ENCODE assay signal across 9 cellular contexts in the genomic region with DNA sequence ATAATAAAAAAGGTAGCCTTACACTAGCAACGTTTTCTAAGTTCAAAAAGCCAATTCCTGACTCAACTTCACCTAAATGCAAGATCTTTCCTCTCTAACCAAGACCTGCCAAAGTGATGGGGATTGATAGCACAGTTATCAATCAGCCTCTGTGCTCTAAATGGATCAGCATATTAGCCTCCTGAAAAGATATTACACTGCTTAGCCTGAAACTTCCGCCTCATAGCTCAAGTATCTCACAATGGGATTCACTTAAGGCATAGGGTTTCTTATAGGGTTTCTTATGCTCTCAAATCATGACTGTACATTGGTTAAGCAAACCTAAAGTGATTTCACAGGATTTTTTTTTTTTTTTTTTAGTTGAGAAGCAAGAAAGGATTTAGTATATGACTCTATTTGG. TPM values are rescaled to one million over a fixed set of nuclear protein-coding genes. Genes with fewer than 3 reads are reported as not detected.
DNase-seq lines count a peak whose midpoint lies in the region; ATAC-seq and TF ChIP-seq lines count a peak whose summit lies in the region.
"Had no signal": no experiment of that assay in that cellular context is flagged by ENCODE, and none has a peak within 500 bp of the region (broad histone marks: within the 10 kb centered on the region; RNA-seq: fewer than 3 reads in every experiment).

No MANE protein-coding gene starts in this region.

- ATAC-seq in CD4-positive, alpha-beta T cell (ENCODE audit: poor library complexity): no peak
- no peak for ATAC-seq in activated naive CD8-positive, alpha-beta T cell treated with anti-CD3 and anti-CD28 coated beads, Interleukin-2, amount 50 U/mL, for 24 hours
- peak; percentile 48 to 67 for ATAC-seq in natural killer cell treated with Interleukin-12 subunit alpha and Interleukin-12 subunit beta and Interleukin-15 and Interleukin-18, amount 100 ng/mL, for 72 hours
- no peak for ATAC-seq in sciatic nerve

- peaks cover 66% of the 10 kb centered on the region for H3K4me1 Mint-ChIP-seq in CD4-positive, alpha-beta T cell (ENCODE audit: low read depth)
- peaks cover 52% of the 10 kb centered on the region for H3K4me1 Mint-ChIP-seq in activated naive CD8-positive, alpha-beta T cell treated with anti-CD3 and anti-CD28 coated beads, Interleukin-2, amount 50 U/mL, for 24 hours
- H3K4me1 Mint-ChIP-seq in natural killer cell treated with Interleukin-12 subunit alpha and Interleukin-12 subunit beta and Interleukin-15 and Interleukin-18, amount 100 ng/mL, for 72 hours (ENCODE audit: low read depth in 2 of 2): peaks cover 27 to 50% of the 10 kb centered on the region in 2 donors

- no peak for TF ChIP-seq CTCF in CD4-positive, alpha-beta T cell (IDR thresholded peaks at IDR 0.05)
- no peak for TF ChIP-seq CTCF in HFF-Myc (IDR thresholded peaks at IDR 0.05; ENCODE audit: low read depth, low read length, missing control alignments)

- DNase-seq in CD4-positive, alpha-beta T cell: no peak
- DNase-seq in HFF-Myc (ENCODE audit: extremely low read depth, low read depth): no peak
- DNase-seq in activated naive CD8-positive, alpha-beta T cell treated with anti-CD3 and anti-CD28 coated beads, Interleukin-2, amount 50 U/mL, for 24 hours: no peak
- no peak for DNase-seq in natural killer cell treated with Interleukin-12 subunit alpha and Interleukin-12 subunit beta and Interleukin-15 and Interleukin-18, amount 100 ng/mL, for 72 hours (ENCODE audit: low spot score)
- DNase-seq in NCI-H2107 treated with DMSO at 0.1 percent for 48 hours (lab: John Stamatoyannopoulos, UW; ENCODE audit: unreplicated experiment): no peak
- DNase-seq in head of caudate nucleus: no peak
- no peak for DNase-seq in sciatic nerve (ENCODE audit: low spot score)
- no peak for DNase-seq in NCI-H1092 (lab: John Stamatoyannopoulos, UW)

- intact Hi-C loops in CD4-positive, alpha-beta T cell (cut with DNase I, micrococcal nuclease): loop anchor here in 1 of 2 experiments (1.0 to 5.0 kb wide), 3 partner anchors 23 to 124 kb away; a partner anchor contains a TSS
- intact Hi-C loops in head of caudate nucleus (cut with DNase I): loop anchor here (10.0 kb wide), 1 partner anchor 64 kb away; no protein-coding TSS in a partner anchor
- intact Hi-C loops in sciatic nerve (cut with DNase I): no loop called here

- POLR2A ChIA-PET in CD4-positive, alpha-beta T cell (lab: Charles Lee): interaction anchor here (0.6 to 5.8 kb wide), 4 partner anchors 23 to 1268 kb away, joined by 3 to 45 read pairs (median 4); a partner anchor contains a TSS

- no peaks in the 10 kb centered on the region for H3K9me3 Mint-ChIP-seq in CD4-positive, alpha-beta T cell
- no peaks in the 10 kb centered on the region for H3K9me3 Mint-ChIP-seq in activated naive CD8-positive, alpha-beta T cell treated with anti-CD3 and anti-CD28 coated beads, Interleukin-2, amount 50 U/mL, for 24 hours
- no peaks in the 10 kb centered on the region for H3K9me3 Mint-ChIP-seq in natural killer cell treated with Interleukin-12 subunit alpha and Interleukin-12 subunit beta and Interleukin-15 and Interleukin-18, amount 100 ng/mL, for 72 hours

- H3K27me3 Mint-ChIP-seq in CD4-positive, alpha-beta T cell: no peaks in the 10 kb centered on the region
- no peaks in the 10 kb centered on the region for H3K27me3 Mint-ChIP-seq in activated naive CD8-positive, alpha-beta T cell treated with anti-CD3 and anti-CD28 coated beads, Interleukin-2, amount 50 U/mL, for 24 hours
- H3K27me3 Mint-ChIP-seq in natural killer cell treated with Interleukin-12 subunit alpha and Interleukin-12 subunit beta and Interleukin-15 and Interleukin-18, amount 100 ng/mL, for 72 hours: no peaks in the 10 kb centered on the region

- no peaks in the 10 kb centered on the region for H3K27me3 ChIP-seq in CD4-positive, alpha-beta T cell (ENCODE audit: control insufficient read depth, insufficient read depth, low read length)

- peak overlapping the region; percentile 52; the same call in 1 of the 2 replicates for H3K4me3 ChIP-seq in HFF-Myc (replicated peaks; ENCODE audit: low read depth, low read length)

- peak overlapping the region; percentile 99 for H3K4me3 Mint-ChIP-seq in CD4-positive, alpha-beta T cell
- H3K4me3 Mint-ChIP-seq in activated naive CD8-positive, alpha-beta T cell treated with anti-CD3 and anti-CD28 coated beads, Interleukin-2, amount 50 U/mL, for 24 hours: peak overlapping the region; percentile 90
- peak overlapping the region; percentile 88 for H3K4me3 Mint-ChIP-seq in natural killer cell treated with Interleukin-12 subunit alpha and Interleukin-12 subunit beta and Interleukin-15 and Interleukin-18, amount 100 ng/mL, for 72 hours

- CTCF ChIA-PET in CD4-positive, alpha-beta T cell (lab: Charles Lee): no interaction called here

- peaks cover 10% of the 10 kb centered on the region for H3K36me3 Mint-ChIP-seq in CD4-positive, alpha-beta T cell (ENCODE audit: low read depth)
- H3K36me3 Mint-ChIP-seq in activated naive CD8-positive, alpha-beta T cell treated with anti-CD3 and anti-CD28 coated beads, Interleukin-2, amount 50 U/mL, for 24 hours (ENCODE audit: low read depth): no peaks in the 10 kb centered on the region
- no peaks in the 10 kb centered on the region for H3K36me3 Mint-ChIP-seq in natural killer cell treated with Interleukin-12 subunit alpha and Interleukin-12 subunit beta and Interleukin-15 and Interleukin-18, amount 100 ng/mL, for 72 hours

- H3K27ac Mint-ChIP-seq in CD4-positive, alpha-beta T cell: peak overlapping the region; percentile 91
- H3K27ac Mint-ChIP-seq in activated naive CD8-positive, alpha-beta T cell treated with anti-CD3 and anti-CD28 coated beads, Interleukin-2, amount 50 U/mL, for 24 hours: peak overlapping the region; percentile 14
- H3K27ac Mint-ChIP-seq in natural killer cell treated with Interleukin-12 subunit alpha and Interleukin-12 subunit beta and Interleukin-15 and Interleukin-18, amount 100 ng/mL, for 72 hours: peak overlapping the region; percentile 86 to 91

- H3K27ac ChIP-seq in CD4-positive, alpha-beta T cell (ENCODE audit: low read depth, low read length): peak overlapping the region; percentile 6
- H3K27ac ChIP-seq: HL-60 had no signal

- H3K9me3 ChIP-seq in CD4-positive, alpha-beta T cell (ENCODE audit: control insufficient read depth, low read length): no peaks in the 10 kb centered on the region

RNA-seq across cellular contexts. Expression of a gene that starts 0.4 kb away (rescaled TPM):
- total RNA-seq in CD4-positive, alpha-beta T cell: 10 to 100 TPM; 12.2 TPM
- total RNA-seq in natural killer cell treated with Interleukin-12 subunit alpha and Interleukin-12 subunit beta and Interleukin-15 and Interleukin-18, amount 100 ng/mL, for 72 hours: 10 to 100 TPM; 11.0 to 11.9 TPM
- 16.0 TPM for total RNA-seq in sciatic nerve

Comparison
In these comparisons a context has a peak if more than half of its experiments do, and no peak if none do; other contexts are left out.
1. ATAC-seq: peak in natural killer cell treated with Interleukin-12 subunit alpha and Interleukin-12 subunit beta and Interleukin-15 and Interleukin-18, amount 100 ng/mL, for 72 hours (2 of 2); none in CD4-positive, alpha-beta T cell (single experiment), activated naive CD8-positive, alpha-beta T cell treated with anti-CD3 and anti-CD28 coated beads, Interleukin-2, amount 50 U/mL, for 24 hours (single experiment) and sciatic nerve (single experiment).
2. H3K27ac Mint-ChIP-seq: peak in every context shown above with its lines; median percentile 91 in CD4-positive, alpha-beta T cell; 88 in natural killer cell treated with Interleukin-12 subunit alpha and Interleukin-12 subunit beta and Interleukin-15 and Interleukin-18, amount 100 ng/mL, for 72 hours; 14 in activated naive CD8-positive, alpha-beta T cell treated with anti-CD3 and anti-CD28 coated beads, Interleukin-2, amount 50 U/mL, for 24 hours.
3. Peak in every context shown above with its lines, with median percentiles within 50 percentile points of each other: H3K4me3 Mint-ChIP-seq.